ENCODE assay signal across 16 cellular contexts in genomic region chr14:77314539-77314938, GRCh38. TPM values are rescaled to one million over a fixed set of nuclear protein-coding genes. Genes with fewer than 3 reads are reported as not detected.
A peak's percentile ranks its signal among the peaks of the same experiment; 100 is the strongest.
DNase-seq lines count a peak whose midpoint lies in the region; ATAC-seq lines count a peak whose summit lies in the region.
"Had no signal": no experiment of that assay in that cellular context is flagged by ENCODE, and none has a peak within 500 bp of the region (broad histone marks: within the 10 kb centered on the region; RNA-seq: fewer than 3 reads in every experiment).

No MANE protein-coding gene starts in this region.

- no peak for ATAC-seq in GM21717 (IDR thresholded peaks at IDR 0.05; ENCODE audit: unreplicated experiment)
- ATAC-seq: activated CD8-positive, alpha-beta T cell treated with anti-CD3 and anti-CD28 coated beads for 36 hours had no signal

- DNase-seq in NCI-H345 treated with DMSO at 0.1 percent for 48 hours (lab: John Stamatoyannopoulos, UW; ENCODE audit: unreplicated experiment) = peak; percentile 42
- peak; percentile 40 for DNase-seq in midbrain (lab: John Stamatoyannopoulos, UW)
- DNase-seq in NCI-H82 treated with DMSO at 0.1 percent for 48 hours (lab: John Stamatoyannopoulos, UW; ENCODE audit: unreplicated experiment) = no peak
- no peak for DNase-seq in stimulated activated CD4-positive, alpha-beta T cell treated with anti-CD3 and anti-CD28 coated beads, Interleukin-1b, Interleukin-23, amount 100 ng/mL, for 48 hours
- DNase-seq in T-helper 1 cell = no peak
- DNase-seq: activated CD8-positive, alpha-beta T cell treated with anti-CD3 and anti-CD28 coated beads for 36 hours; activated naive CD4-positive, alpha-beta T cell; Kasumi-1; NCI-H1930; NCI-H748 treated with DMSO at 0.1 percent for 48 hours; stimulated activated CD4-positive, alpha-beta T cell treated with anti-CD3 and anti-CD28 coated beads, Interleukin-2, amount 100 ng/mL, for 24 hours had no signal

- H3K27ac ChIP-seq in cingulate gyrus (ENCODE audit: low read depth, low read length) (peak overlapping the region; percentile 97), temporal lobe (ENCODE audit: low read depth, low read length) (peak overlapping the region; percentile 96)
- H3K27ac ChIP-seq: BLaER1 had no signal

RNA-seq across cellular contexts. Expression of gene POMT2, which starts 6.1 kb away (rescaled TPM):
- 13.8 TPM for total RNA-seq in temporal lobe

RNA-seq across cellular contexts. Expression of gene GSTZ1, which starts 6.3 kb away (rescaled TPM):
- total RNA-seq in temporal lobe = 1.7 TPM

RNA-seq across cellular contexts. Expression of gene NGB, which starts 43.5 kb away (rescaled TPM):
- 4.9 TPM for total RNA-seq in temporal lobe
- total RNA-seq: activated CD8-positive, alpha-beta T cell treated with anti-CD3 and anti-CD28 coated beads for 36 hours; liver had no signal

Comparison
In these comparisons a context has a peak if more than half of its experiments do, and no peak if none do; other contexts are left out.
1. DNase-seq: peak in NCI-H345 treated with DMSO at 0.1 percent for 48 hours (single experiment) and midbrain (single experiment); none in NCI-H82 treated with DMSO at 0.1 percent for 48 hours (single experiment), stimulated activated CD4-positive, alpha-beta T cell treated with anti-CD3 and anti-CD28 coated beads, Interleukin-1b, Interleukin-23, amount 100 ng/mL, for 48 hours (single experiment) and T-helper 1 cell (0 of 5).